ENCODE assay signal across 8 cellular contexts in genomic region chr22:41204992-41205900, GRCh38. TPM values are rescaled to one million over a fixed set of nuclear protein-coding genes. Genes with fewer than 3 reads are reported as not detected.
DNase-seq lines count a peak whose midpoint lies in the region; ATAC-seq and TF ChIP-seq lines count a peak whose summit lies in the region.

TSS of gene L3MBTL2 (plus strand) at chr22:41205312. CDS start at chr22:41205363, 51 bp downstream.

- H3K4me3 Mint-ChIP-seq in natural killer cell treated with Interleukin-12 subunit alpha and Interleukin-12 subunit beta and Interleukin-15 and Interleukin-18, amount 100 ng/mL, for 72 hours, result peak within 1 kb of the TSS; percentile 86

- DNase-seq in ELF-1 (ENCODE audit: low read depth, low spot score), result peak; percentile 99
- peak; percentile 99 for DNase-seq in H7
- DNase-seq in M059J (ENCODE audit: low read depth), result peak; percentile 95
- peak; percentile 97 to 98 for DNase-seq in SHP77 (lab: John Stamatoyannopoulos, UW)
- DNase-seq in activated effector memory CD4-positive, alpha-beta T cell treated with Interleukin-2 at 50 U/mL for 16 hours, result peak; percentile 96
- DNase-seq in fibroblast of pulmonary artery (ENCODE audit: low read depth), result peak; percentile 94
- peak; percentile 98 for DNase-seq in natural killer cell treated with Interleukin-12 subunit alpha and Interleukin-12 subunit beta and Interleukin-15 and Interleukin-18, amount 100 ng/mL, for 72 hours (ENCODE audit: low spot score)
- DNase-seq in stimulated activated naive CD8-positive, alpha-beta T cell treated with anti-CD3 and anti-CD28 coated beads, Interleukin-15, Interleukin-2, amounts not matched to agents 100 U/mL and 50 U/mL, for 24 hours, result peak; percentile 99

- peak within 1 kb of the TSS; percentile 76 to 94 for H3K27ac Mint-ChIP-seq in natural killer cell treated with Interleukin-12 subunit alpha and Interleukin-12 subunit beta and Interleukin-15 and Interleukin-18, amount 100 ng/mL, for 72 hours

- peaks cover 16 to 17% of the 10 kb centered on the region in 2 donors for H3K4me1 Mint-ChIP-seq in natural killer cell treated with Interleukin-12 subunit alpha and Interleukin-12 subunit beta and Interleukin-15 and Interleukin-18, amount 100 ng/mL, for 72 hours (ENCODE audit: low read depth in 2 of 2)

- peaks cover 6% of the 10 kb centered on the region for H3K36me3 Mint-ChIP-seq in natural killer cell treated with Interleukin-12 subunit alpha and Interleukin-12 subunit beta and Interleukin-15 and Interleukin-18, amount 100 ng/mL, for 72 hours

- H3K27me3 ChIP-seq in H7 (ENCODE audit: control insufficient read depth, insufficient read depth, low read length), result peaks cover 3% of the 10 kb centered on the region; the same call in 1 of the 2 replicates

- H3K36me3 ChIP-seq in H7 (replicated peaks; ENCODE audit: control insufficient read depth, insufficient read depth, low read length), result no peaks in the 10 kb centered on the region; the same call in 1 of the 2 replicates

- TF ChIP-seq CTCF in fibroblast of pulmonary artery (IDR thresholded peaks at IDR 0.05; ENCODE audit: low read length, missing control alignments), result no peak

- peak; percentile 100 for ATAC-seq in natural killer cell treated with Interleukin-12 subunit alpha and Interleukin-12 subunit beta and Interleukin-15 and Interleukin-18, amount 100 ng/mL, for 72 hours
- ATAC-seq in stimulated activated naive CD8-positive, alpha-beta T cell treated with anti-CD3 and anti-CD28 coated beads, Interleukin-15, Interleukin-2, amounts not matched to agents 100 U/mL and 50 U/mL, for 24 hours, result peak; percentile 100

- peaks cover 3 to 16% of the 10 kb centered on the region in 2 donors for H3K27me3 Mint-ChIP-seq in natural killer cell treated with Interleukin-12 subunit alpha and Interleukin-12 subunit beta and Interleukin-15 and Interleukin-18, amount 100 ng/mL, for 72 hours

- H3K9me3 Mint-ChIP-seq in natural killer cell treated with Interleukin-12 subunit alpha and Interleukin-12 subunit beta and Interleukin-15 and Interleukin-18, amount 100 ng/mL, for 72 hours, result no peaks in the 10 kb centered on the region

- H3K4me3 ChIP-seq in H7 (ENCODE audit: insufficient read depth, low read depth, low read length) (peak within 1 kb of the TSS; percentile 67), fibroblast of pulmonary artery (replicated peaks; ENCODE audit: low read depth, low read length) (peak within 1 kb of the TSS; percentile 99)

RNA-seq across cellular contexts. Expression of gene L3MBTL2, which starts in this region (rescaled TPM):
- 19.8 and 20.9 TPM in 2 replicates for total RNA-seq in H7 (2014; rRNA removed; shearing (Covaris generic))
- total RNA-seq in M059J (2014; rRNA removed; shearing (Covaris generic)), result 15.6 and 21.6 TPM in 2 replicates
- 10 to 100 TPM; 42.6 to 71.1 TPM for total RNA-seq in natural killer cell treated with Interleukin-12 subunit alpha and Interleukin-12 subunit beta and Interleukin-15 and Interleukin-18, amount 100 ng/mL, for 72 hours

Comparison
In these comparisons a context has a peak if more than half of its experiments do, and no peak if none do; other contexts are left out.
1. Peak in every context shown above with its lines: DNase-seq, ATAC-seq and H3K4me3 ChIP-seq.